ENCODE assay signal across 1 cellular context in genomic region chr7:150811-151221, GRCh38.
TF ChIP-seq lines count a peak whose summit lies in the region.

No MANE protein-coding gene starts in this region.

TF ChIP-seq in GM23338, 12 proteins besides CTCF, POLR2A, EP300 and RAD21 (continued from another document):
- TF ChIP-seq, protein P1, sequence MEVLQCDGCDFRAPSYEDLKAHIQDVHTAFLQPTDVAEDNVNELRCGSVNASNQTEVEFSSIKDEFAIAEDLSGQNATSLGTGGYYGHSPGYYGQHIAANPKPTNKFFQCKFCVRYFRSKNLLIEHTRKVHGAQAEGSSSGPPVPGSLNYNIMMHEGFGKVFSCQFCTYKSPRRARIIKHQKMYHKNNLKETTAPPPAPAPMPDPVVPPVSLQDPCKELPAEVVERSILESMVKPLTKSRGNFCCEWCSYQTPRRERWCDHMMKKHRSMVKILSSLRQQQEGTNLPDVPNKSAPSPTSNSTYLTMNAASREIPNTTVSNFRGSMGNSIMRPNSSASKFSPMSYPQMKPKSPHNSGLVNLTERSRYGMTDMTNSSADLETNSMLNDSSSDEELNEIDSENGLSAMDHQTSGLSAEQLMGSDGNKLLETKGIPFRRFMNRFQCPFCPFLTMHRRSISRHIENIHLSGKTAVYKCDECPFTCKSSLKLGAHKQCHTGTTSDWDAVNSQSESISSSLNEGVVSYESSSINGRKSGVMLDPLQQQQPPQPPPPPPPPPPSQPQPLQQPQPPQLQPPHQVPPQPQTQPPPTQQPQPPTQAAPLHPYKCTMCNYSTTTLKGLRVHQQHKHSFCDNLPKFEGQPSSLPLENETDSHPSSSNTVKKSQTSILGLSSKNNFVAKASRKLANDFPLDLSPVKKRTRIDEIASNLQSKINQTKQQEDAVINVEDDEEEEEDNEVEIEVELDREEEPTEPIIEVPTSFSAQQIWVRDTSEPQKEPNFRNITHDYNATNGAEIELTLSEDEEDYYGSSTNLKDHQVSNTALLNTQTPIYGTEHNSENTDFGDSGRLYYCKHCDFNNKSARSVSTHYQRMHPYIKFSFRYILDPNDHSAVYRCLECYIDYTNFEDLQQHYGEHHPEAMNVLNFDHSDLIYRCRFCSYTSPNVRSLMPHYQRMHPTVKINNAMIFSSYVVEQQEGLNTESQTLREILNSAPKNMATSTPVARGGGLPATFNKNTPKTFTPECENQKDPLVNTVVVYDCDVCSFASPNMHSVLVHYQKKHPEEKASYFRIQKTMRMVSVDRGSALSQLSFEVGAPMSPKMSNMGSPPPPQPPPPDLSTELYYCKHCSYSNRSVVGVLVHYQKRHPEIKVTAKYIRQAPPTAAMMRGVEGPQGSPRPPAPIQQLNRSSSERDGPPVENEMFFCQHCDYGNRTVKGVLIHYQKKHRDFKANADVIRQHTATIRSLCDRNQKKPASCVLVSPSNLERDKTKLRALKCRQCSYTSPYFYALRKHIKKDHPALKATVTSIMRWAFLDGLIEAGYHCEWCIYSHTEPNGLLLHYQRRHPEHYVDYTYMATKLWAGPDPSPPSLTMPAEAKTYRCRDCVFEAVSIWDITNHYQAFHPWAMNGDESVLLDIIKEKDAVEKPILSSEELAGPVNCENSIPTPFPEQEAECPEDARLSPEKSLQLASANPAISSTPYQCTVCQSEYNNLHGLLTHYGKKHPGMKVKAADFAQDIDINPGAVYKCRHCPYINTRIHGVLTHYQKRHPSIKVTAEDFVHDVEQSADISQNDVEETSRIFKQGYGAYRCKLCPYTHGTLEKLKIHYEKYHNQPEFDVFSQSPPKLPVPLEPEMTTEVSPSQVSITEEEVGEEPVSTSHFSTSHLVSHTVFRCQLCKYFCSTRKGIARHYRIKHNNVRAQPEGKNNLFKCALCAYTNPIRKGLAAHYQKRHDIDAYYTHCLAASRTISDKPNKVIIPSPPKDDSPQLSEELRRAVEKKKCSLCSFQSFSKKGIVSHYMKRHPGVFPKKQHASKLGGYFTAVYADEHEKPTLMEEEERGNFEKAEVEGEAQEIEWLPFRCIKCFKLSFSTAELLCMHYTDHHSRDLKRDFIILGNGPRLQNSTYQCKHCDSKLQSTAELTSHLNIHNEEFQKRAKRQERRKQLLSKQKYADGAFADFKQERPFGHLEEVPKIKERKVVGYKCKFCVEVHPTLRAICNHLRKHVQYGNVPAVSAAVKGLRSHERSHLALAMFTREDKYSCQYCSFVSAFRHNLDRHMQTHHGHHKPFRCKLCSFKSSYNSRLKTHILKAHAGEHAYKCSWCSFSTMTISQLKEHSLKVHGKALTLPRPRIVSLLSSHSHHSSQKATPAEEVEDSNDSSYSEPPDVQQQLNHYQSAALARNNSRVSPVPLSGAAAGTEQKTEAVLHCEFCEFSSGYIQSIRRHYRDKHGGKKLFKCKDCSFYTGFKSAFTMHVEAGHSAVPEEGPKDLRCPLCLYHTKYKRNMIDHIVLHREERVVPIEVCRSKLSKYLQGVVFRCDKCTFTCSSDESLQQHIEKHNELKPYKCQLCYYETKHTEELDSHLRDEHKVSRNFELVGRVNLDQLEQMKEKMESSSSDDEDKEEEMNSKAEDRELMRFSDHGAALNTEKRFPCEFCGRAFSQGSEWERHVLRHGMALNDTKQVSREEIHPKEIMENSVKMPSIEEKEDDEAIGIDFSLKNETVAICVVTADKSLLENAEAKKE (CRISPR knock-in tag; IDR thresholded peaks at IDR 0.05): no peak
- no peak for TF ChIP-seq POLR2AphosphoS5 (IDR thresholded peaks at IDR 0.05; ENCODE audit: low read depth)
